In genomic region chr9:24245988-24246387, GRCh38 we compare ENCODE assay signal across 9 cellular contexts.
DNase-seq lines count a peak whose midpoint lies in the region; ATAC-seq and TF ChIP-seq lines count a peak whose summit lies in the region.
"Had no signal": no experiment of that assay in that cellular context is flagged by ENCODE, and none has a peak within 500 bp of the region (broad histone marks: within the 10 kb centered on the region; RNA-seq: fewer than 3 reads in every experiment).

No MANE protein-coding gene starts in this region.

- H3K4me1 ChIP-seq in HEK293 (ENCODE audit: control insufficient read depth, insufficient read depth, low read length) (no peaks in the 10 kb centered on the region), mucosa of descending colon (ENCODE audit: low read depth) (no peaks in the 10 kb centered on the region)

- no peaks in the 10 kb centered on the region for H3K36me3 ChIP-seq in HEK293 (ENCODE audit: control insufficient read depth in 2 of 2, insufficient read depth in 1 of 2, low read length in 2 of 2)
- no peaks in the 10 kb centered on the region for H3K36me3 ChIP-seq in mucosa of descending colon (ENCODE audit: low read depth)

- CTCF ChIA-PET in HEK293 (lab: Yijun Ruan, JAX): no interaction called here

- no peak overlapping the region for H3K27ac ChIP-seq in HEK293 (ENCODE audit: extremely low read depth, low read depth, low read length)

- ATAC-seq in mucosa of descending colon: no peak
- no peak for ATAC-seq in GM18861 (IDR thresholded peaks at IDR 0.05; ENCODE audit: unreplicated experiment)

- H3K4me3 ChIP-seq in AG09309 (ENCODE audit: control insufficient read depth, low read depth, low read length) (no peak overlapping the region), HEK293 (ENCODE audit: low read depth, low read length) (no peak overlapping the region), mucosa of descending colon (no peak overlapping the region)

- intact Hi-C loops in mucosa of descending colon (cut with DNase I, micrococcal nuclease): no loop called here

- DNase-seq in AG09309 (ENCODE audit: low read depth) (no peak), RKO (ENCODE audit: low spot score) (peak; percentile 51), glomerular endothelial cell (ENCODE audit: extremely low read depth, low read depth, low spot score) (peak; percentile 2), mucosa of descending colon (no peak)
- no peak for DNase-seq in activated CD8-positive, alpha-beta memory T cell treated with anti-CD3 and anti-CD28 coated beads, Interleukin-2, amount 50 U/mL, for 48 hours
- DNase-seq in activated effector memory CD4-positive, alpha-beta T cell treated with Interleukin-2 at 50 U/mL for 16 hours: no peak
- DNase-seq: GF-D8 had no signal

- H3K9me3 ChIP-seq in HEK293 (ENCODE audit: control insufficient read depth, insufficient read depth, low read depth, low read length) (no peaks in the 10 kb centered on the region), mucosa of descending colon (no peaks in the 10 kb centered on the region)

- TF ChIP-seq CTCF in AG09309 (IDR thresholded peaks at IDR 0.05; ENCODE audit: control insufficient read depth, insufficient read depth, low read depth, low read length, missing control alignments) (peak; percentile 15), HEK293 (tag by site-specific recombination; IDR thresholded peaks at IDR 0.05) (no peak), mucosa of descending colon (IDR thresholded peaks at IDR 0.05) (no peak)

- POLR2A ChIA-PET in HEK293 (lab: Yijun Ruan, JAX): no interaction called here

TF ChIP-seq in HEK293, 187 proteins besides CTCF, POLR2A, EP300 and RAD21:
- TF ChIP-seq ZNF654 (tag by site-specific recombination; IDR thresholded peaks at IDR 0.05; ENCODE audit: low read depth): peak; percentile 35
- no peak for TF ChIP-seq ZNF449 (tag by site-specific recombination; IDR thresholded peaks at IDR 0.05)

Comparison
In these comparisons a context has a peak if more than half of its experiments do, and no peak if none do; other contexts are left out.
1. DNase-seq: peak in RKO (single experiment) and glomerular endothelial cell (single experiment); none in AG09309 (single experiment), mucosa of descending colon (0 of 3), activated CD8-positive, alpha-beta memory T cell treated with anti-CD3 and anti-CD28 coated beads, Interleukin-2, amount 50 U/mL, for 48 hours (single experiment) and activated effector memory CD4-positive, alpha-beta T cell treated with Interleukin-2 at 50 U/mL for 16 hours (single experiment).